Comparison of ENCODE assay signal across 8 cellular contexts in genomic region chr1:113073457-113073950, GRCh38. TPM values are rescaled to one million over a fixed set of nuclear protein-coding genes. Genes with fewer than 3 reads are reported as not detected.
A peak's percentile ranks its signal among the peaks of the same experiment; 100 is the strongest.
DNase-seq lines count a peak whose midpoint lies in the region; ATAC-seq, FAIRE-seq and TF ChIP-seq lines count a peak whose summit lies in the region.

No MANE protein-coding gene starts in this region.

- peak overlapping the region; percentile 91 to 98 (median 93) for H3K27ac Mint-ChIP-seq in naive thymus-derived CD4-positive, alpha-beta T cell

- no peak for FAIRE-seq in GM18507 (lab: Jason Lieb, UNC)

- peak overlapping the region; percentile 70 for H3K4me3 ChIP-seq in SJSA1
- H3K4me3 ChIP-seq in esophagus (ENCODE audit: low read depth in 1 of 2, low read length in 2 of 2) = peak overlapping the region; percentile 68 to 78
- peak overlapping the region; percentile 83 for H3K4me3 ChIP-seq in naive thymus-derived CD4-positive, alpha-beta T cell (ENCODE audit: low read length)

- H3K4me1 Mint-ChIP-seq in naive thymus-derived CD4-positive, alpha-beta T cell = peaks cover 18 to 46% (median 29%) of the 10 kb centered on the region in 7 donors

- H3K9me3 ChIP-seq in SJSA1 (replicated peaks) (no peaks in the 10 kb centered on the region), esophagus (ENCODE audit: control insufficient read depth in 2 of 2, insufficient read depth in 1 of 2, low read depth in 1 of 2, low read length in 1 of 2) (no peaks in the 10 kb centered on the region)
- no peaks in the 10 kb centered on the region for H3K9me3 ChIP-seq in naive thymus-derived CD4-positive, alpha-beta T cell (ENCODE audit: control insufficient read depth in 2 of 3, low read length in 3 of 3)

- H3K36me3 Mint-ChIP-seq in naive thymus-derived CD4-positive, alpha-beta T cell = peaks cover 3 to 8% (median 7%) of the 10 kb centered on the region in 5 donors

- peak; percentile 57 for TF ChIP-seq CTCF in AG09319 (IDR thresholded peaks at IDR 0.05; ENCODE audit: low read depth, low read length)

- intact Hi-C loops in naive thymus-derived CD4-positive, alpha-beta T cell (cut with micrococcal nuclease) = loop anchor here (2.0 to 10.0 kb wide), 25 partner anchors 27 to 1989 kb away; partner anchors contain the start of genes BCAS2 (in 2 of the 2), CAPZA1 (in 2 of the 2), CTTNBP2NL (in 2 of the 2) and MAGI3 (in 2 of the 2)

- H3K4me1 ChIP-seq in SJSA1 (replicated peaks) = peaks cover 9% of the 10 kb centered on the region
- no peaks in the 10 kb centered on the region for H3K4me1 ChIP-seq in esophagus (ENCODE audit: control insufficient read depth in 2 of 2, insufficient read depth in 2 of 2, low read length in 1 of 2)
- peaks cover 10 to 18% of the 10 kb centered on the region in 2 donors for H3K4me1 ChIP-seq in naive thymus-derived CD4-positive, alpha-beta T cell (ENCODE audit: control insufficient read depth in 2 of 2, insufficient read depth in 2 of 2, low read length in 2 of 2)

- H3K36me3 ChIP-seq in SJSA1 (peaks cover 9% of the 10 kb centered on the region), esophagus (ENCODE audit: control insufficient read depth in 2 of 2, insufficient read depth in 2 of 2, low read length in 1 of 2) (no peaks in the 10 kb centered on the region)
- H3K36me3 ChIP-seq in naive thymus-derived CD4-positive, alpha-beta T cell (ENCODE audit: control insufficient read depth in 2 of 3, insufficient read depth in 3 of 3, low read length in 3 of 3) = peaks cover 0 to 13% (median 4%) of the 10 kb centered on the region in 3 experiments

- POLR2A ChIA-PET in naive thymus-derived CD4-positive, alpha-beta T cell (lab: Charles Lee) = interaction anchor here (0.8 to 1.5 kb wide), 6 partner anchors 15 to 455 kb away, joined by 3 to 7 read pairs (median 4); partner anchors contain the start of genes PPM1J, SLC16A1 and ST7L

- H3K4me3 Mint-ChIP-seq in naive thymus-derived CD4-positive, alpha-beta T cell = peak overlapping the region; percentile 95 to 100 (median 98)

- H3K9me3 Mint-ChIP-seq in naive thymus-derived CD4-positive, alpha-beta T cell = no peaks in the 10 kb centered on the region

- H3K27me3 Mint-ChIP-seq in naive thymus-derived CD4-positive, alpha-beta T cell = no peaks in the 10 kb centered on the region

- CTCF ChIA-PET in naive thymus-derived CD4-positive, alpha-beta T cell (lab: Charles Lee) = interaction anchor here (0.6 to 3.6 kb wide), 21 partner anchors 9 to 683 kb away, joined by 3 to 34 read pairs (median 5); partner anchors contain the start of genes PPM1J and SLC16A1

- H3K27me3 ChIP-seq in SJSA1 (replicated peaks) (no peaks in the 10 kb centered on the region), esophagus (ENCODE audit: control insufficient read depth in 1 of 2, insufficient read depth in 2 of 2, low read length in 2 of 2) (no peaks in the 10 kb centered on the region)
- H3K27me3 ChIP-seq in naive thymus-derived CD4-positive, alpha-beta T cell (ENCODE audit: control insufficient read depth in 2 of 2, insufficient read depth in 2 of 2, low read length in 2 of 2) = no peaks in the 10 kb centered on the region

- H3K27ac ChIP-seq in SJSA1 (peak overlapping the region; percentile 69), esophagus (ENCODE audit: low read depth in 2 of 2, low read length in 1 of 2) (peak overlapping the region; percentile 87 to 98)
- peak overlapping the region; percentile 82 for H3K27ac ChIP-seq in naive thymus-derived CD4-positive, alpha-beta T cell (ENCODE audit: low read depth, low read length)

- DNase-seq in AG09319 (ENCODE audit: extremely low read depth, low read depth) = peak; percentile 34
- peak; percentile 4 for DNase-seq in GM18507 (ENCODE audit: extremely low spot score, insufficient read length, low read depth)
- DNase-seq in SJSA1 (ENCODE audit: low read depth in 1 of 2, low spot score in 2 of 2) = peak in 1 of 2 experiments; percentile 71
- no peak for DNase-seq in naive thymus-derived CD4-positive, alpha-beta T cell
- DNase-seq in cerebellar nuclear complex (lab: John Stamatoyannopoulos, UW) = no peak

- WGBS in esophagus, 2 donors = 0% methylated on average over 23 of the region's 23 CpGs

- ATAC-seq in HG03025 (IDR thresholded peaks at IDR 0.05; ENCODE audit: low FRiP score, unreplicated experiment) (peak; percentile 19), HG02852 (IDR thresholded peaks at IDR 0.05; ENCODE audit: unreplicated experiment) (no peak)
- ATAC-seq in naive thymus-derived CD4-positive, alpha-beta T cell = peak; percentile 2

RNA-seq across cellular contexts. Expression of gene LRIG2, which starts 0.5 kb away (rescaled TPM):
- 7.2 and 17.8 TPM in 2 replicates for total RNA-seq in SJSA1 (2014; rRNA removed; shearing (Covaris generic))
- polyA plus RNA-seq in esophagus = 1 to 10 TPM; 2.6 to 3.5 TPM
- 10 to 100 TPM; 15.5 to 27.0 (median 20.2) TPM for total RNA-seq in naive thymus-derived CD4-positive, alpha-beta T cell
- polyA plus RNA-seq in naive thymus-derived CD4-positive, alpha-beta T cell = 1 to 10 TPM; 2.7 to 8.0 TPM

Comparison
In these comparisons a context has a peak if more than half of its experiments do, and no peak if none do; other contexts are left out.
1. DNase-seq: peak in AG09319 (single experiment) and GM18507 (single experiment); none in naive thymus-derived CD4-positive, alpha-beta T cell (0 of 9) and cerebellar nuclear complex (0 of 2).
2. Peak in every context shown above with its lines, with median percentiles within 50 percentile points of each other: H3K27ac ChIP-seq and H3K4me3 ChIP-seq.